ENCODE assay signal across 8 cellular contexts in the genomic region with DNA sequence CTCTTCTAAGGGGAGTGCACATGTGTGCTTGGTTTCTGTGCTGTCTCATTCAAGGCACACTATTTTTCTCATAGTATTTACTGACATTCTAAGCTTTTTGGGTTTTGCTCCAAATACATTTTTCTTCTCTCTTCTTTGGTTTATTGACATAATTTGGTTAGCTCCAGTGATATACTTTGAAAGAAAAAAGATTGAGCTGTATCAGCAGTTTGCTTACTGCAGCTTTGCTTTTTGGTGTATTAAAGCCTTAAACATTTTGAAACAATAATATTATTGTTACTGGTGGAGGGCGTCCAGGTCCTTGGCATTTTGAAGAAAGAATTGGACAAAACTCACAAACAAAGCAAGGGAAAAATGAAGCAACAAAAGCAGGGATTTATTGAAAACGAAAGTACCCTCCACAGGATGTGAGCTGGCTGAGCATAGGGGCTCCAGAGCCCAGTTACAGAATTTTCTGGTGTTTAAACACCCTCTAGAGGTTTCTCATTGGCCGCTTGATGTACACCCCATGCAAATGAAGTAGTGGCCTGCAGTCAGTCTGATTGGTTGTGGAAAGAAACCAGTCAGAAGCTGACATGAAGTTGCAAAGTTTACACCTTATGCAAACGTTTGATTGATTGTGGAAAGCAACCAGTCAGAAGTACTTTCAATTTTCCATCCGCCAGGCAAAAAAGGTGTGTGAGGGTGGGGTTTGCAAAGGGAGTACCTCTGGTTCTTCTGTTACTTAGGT.
A peak's percentile ranks its signal among the peaks of the same experiment; 100 is the strongest.
DNase-seq lines count a peak whose midpoint lies in the region; ATAC-seq and TF ChIP-seq lines count a peak whose summit lies in the region.

No MANE protein-coding gene starts in this region.

- no peak for TF ChIP-seq CTCF in foreskin fibroblast (IDR thresholded peaks at IDR 0.05; ENCODE audit: low read depth, low read length)

- H3K27ac Mint-ChIP-seq in T-helper 17 cell, result no peak overlapping the region

- peak overlapping the region; percentile 5 to 36 for H3K4me3 ChIP-seq in foreskin fibroblast (ENCODE audit: low read depth in 1 of 2, low read length in 2 of 2)

- ATAC-seq in T-helper 17 cell, result peak; percentile 66

- peaks cover 2% of the 10 kb centered on the region for H3K36me3 Mint-ChIP-seq in T-helper 17 cell (ENCODE audit: low read depth)

- peak; percentile 12 for DNase-seq in DMS 273 (lab: John Stamatoyannopoulos, UW; ENCODE audit: unreplicated experiment)
- DNase-seq in DMS 273 treated with DMSO at 0.1 percent for 48 hours (lab: John Stamatoyannopoulos, UW), result no peak
- DNase-seq in T-helper 17 cell, result no peak
- DNase-seq in foreskin fibroblast, result peak; percentile 32 to 40
- peak; percentile 16 for DNase-seq in renal cortical epithelial cell (ENCODE audit: low read depth)
- DNase-seq in NCI-H1417 (lab: John Stamatoyannopoulos, UW), result no peak
- DNase-seq in activated CD4-positive, alpha-beta T cell treated with anti-CD3 and anti-CD28 coated beads, Interleukin-2, amount 50 U/mL, for 1 hour, result no peak
- no peak for DNase-seq in cerebellum (ENCODE audit: low spot score)

- peak overlapping the region; percentile 37 for H3K4me3 Mint-ChIP-seq in T-helper 17 cell

- no peaks in the 10 kb centered on the region for H3K9me3 ChIP-seq in T-helper 17 cell (ENCODE audit: control insufficient read depth, low read length, poor library complexity, severe bottlenecking)

- H3K27me3 Mint-ChIP-seq in T-helper 17 cell, result peaks cover 14% of the 10 kb centered on the region

- H3K4me1 Mint-ChIP-seq in T-helper 17 cell, result peaks cover 2% of the 10 kb centered on the region

Comparison
In these comparisons a context has a peak if more than half of its experiments do, and no peak if none do; other contexts are left out.
1. DNase-seq: peak in DMS 273 (single experiment), foreskin fibroblast (2 of 2) and renal cortical epithelial cell (single experiment); none in DMS 273 treated with DMSO at 0.1 percent for 48 hours (single experiment), T-helper 17 cell (0 of 3), NCI-H1417 (0 of 3), activated CD4-positive, alpha-beta T cell treated with anti-CD3 and anti-CD28 coated beads, Interleukin-2, amount 50 U/mL, for 1 hour (single experiment) and cerebellum (single experiment).